Comparison of ENCODE assay signal across 1 cellular context in the genomic region with DNA sequence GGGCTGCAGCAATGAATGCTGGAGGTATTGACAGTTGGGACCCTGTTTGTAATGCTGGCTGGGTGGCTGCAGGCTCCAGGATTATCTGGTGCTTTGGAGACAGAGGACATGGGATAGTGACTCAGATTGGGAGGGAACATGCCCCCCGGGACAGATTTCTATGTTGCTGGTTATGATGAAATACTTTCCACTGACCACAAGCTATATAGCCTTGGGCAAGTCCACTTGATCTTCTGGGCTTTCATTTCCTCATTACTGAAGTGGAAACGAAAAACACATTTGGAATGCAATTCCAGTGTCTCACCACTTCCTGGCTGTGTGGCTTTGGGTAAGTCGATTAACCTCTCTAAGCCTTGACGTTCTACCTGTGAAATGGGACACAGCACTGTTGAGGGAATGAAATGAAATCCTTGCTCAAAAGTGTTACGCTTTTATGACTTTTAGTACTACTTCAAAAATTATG.
TF ChIP-seq lines count a peak whose summit lies in the region.

No MANE protein-coding gene starts in this region.

TF ChIP-seq in HepG2, 621 proteins besides CTCF, POLR2A, EP300 and RAD21 (continued from another document):
- TF ChIP-seq, protein P1, sequence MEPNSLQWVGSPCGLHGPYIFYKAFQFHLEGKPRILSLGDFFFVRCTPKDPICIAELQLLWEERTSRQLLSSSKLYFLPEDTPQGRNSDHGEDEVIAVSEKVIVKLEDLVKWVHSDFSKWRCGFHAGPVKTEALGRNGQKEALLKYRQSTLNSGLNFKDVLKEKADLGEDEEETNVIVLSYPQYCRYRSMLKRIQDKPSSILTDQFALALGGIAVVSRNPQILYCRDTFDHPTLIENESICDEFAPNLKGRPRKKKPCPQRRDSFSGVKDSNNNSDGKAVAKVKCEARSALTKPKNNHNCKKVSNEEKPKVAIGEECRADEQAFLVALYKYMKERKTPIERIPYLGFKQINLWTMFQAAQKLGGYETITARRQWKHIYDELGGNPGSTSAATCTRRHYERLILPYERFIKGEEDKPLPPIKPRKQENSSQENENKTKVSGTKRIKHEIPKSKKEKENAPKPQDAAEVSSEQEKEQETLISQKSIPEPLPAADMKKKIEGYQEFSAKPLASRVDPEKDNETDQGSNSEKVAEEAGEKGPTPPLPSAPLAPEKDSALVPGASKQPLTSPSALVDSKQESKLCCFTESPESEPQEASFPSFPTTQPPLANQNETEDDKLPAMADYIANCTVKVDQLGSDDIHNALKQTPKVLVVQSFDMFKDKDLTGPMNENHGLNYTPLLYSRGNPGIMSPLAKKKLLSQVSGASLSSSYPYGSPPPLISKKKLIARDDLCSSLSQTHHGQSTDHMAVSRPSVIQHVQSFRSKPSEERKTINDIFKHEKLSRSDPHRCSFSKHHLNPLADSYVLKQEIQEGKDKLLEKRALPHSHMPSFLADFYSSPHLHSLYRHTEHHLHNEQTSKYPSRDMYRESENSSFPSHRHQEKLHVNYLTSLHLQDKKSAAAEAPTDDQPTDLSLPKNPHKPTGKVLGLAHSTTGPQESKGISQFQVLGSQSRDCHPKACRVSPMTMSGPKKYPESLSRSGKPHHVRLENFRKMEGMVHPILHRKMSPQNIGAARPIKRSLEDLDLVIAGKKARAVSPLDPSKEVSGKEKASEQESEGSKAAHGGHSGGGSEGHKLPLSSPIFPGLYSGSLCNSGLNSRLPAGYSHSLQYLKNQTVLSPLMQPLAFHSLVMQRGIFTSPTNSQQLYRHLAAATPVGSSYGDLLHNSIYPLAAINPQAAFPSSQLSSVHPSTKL (CRISPR knock-in tag; IDR thresholded peaks at IDR 0.05), result 0 out of 2 replicates have a peak, but pooled peaks have one; percentile 32
- TF ChIP-seq MIER3 (CRISPR knock-in tag; IDR thresholded peaks at IDR 0.05; ENCODE audit: borderline replicate concordance), result 0 out of 2 replicates have a peak, but pooled peaks have one; percentile 21
